In the genomic region with DNA sequence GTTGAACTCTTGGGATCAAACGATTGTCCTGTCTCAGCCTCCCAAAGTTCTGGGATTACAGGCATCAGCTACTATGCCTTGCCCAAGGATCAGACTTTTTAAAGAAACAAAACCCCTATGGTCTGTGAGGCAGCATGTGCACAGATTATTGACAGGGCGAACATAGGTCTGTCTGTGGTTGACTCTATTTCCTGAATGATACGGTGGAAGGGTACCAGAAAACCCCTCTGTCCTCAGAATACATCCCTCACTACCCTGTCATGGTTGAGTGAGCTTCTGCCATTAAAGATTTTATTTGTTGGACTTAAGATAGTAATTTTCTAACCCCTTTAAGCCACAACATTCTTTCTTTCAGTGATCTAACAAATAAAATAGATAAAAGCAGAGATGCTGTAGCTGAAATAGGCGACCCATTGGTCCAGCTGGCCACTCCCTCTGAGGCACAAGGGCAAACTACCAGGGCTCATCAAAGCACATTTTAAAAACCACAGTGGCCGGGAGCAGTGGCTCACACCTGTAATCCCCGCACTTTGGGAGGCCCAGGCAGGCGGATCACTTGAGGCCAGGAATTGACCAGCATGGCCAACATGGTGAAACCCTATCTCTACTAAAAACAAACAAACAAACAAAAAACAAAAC, we compare ENCODE assay signal across 13 cellular contexts.
A peak's percentile ranks its signal among the peaks of the same experiment; 100 is the strongest.
DNase-seq lines count a peak whose midpoint lies in the region; ATAC-seq, FAIRE-seq and TF ChIP-seq lines count a peak whose summit lies in the region.
"Had no signal": no experiment of that assay in that cellular context is flagged by ENCODE, and none has a peak within 500 bp of the region (broad histone marks: within the 10 kb centered on the region; RNA-seq: fewer than 3 reads in every experiment).

No MANE protein-coding gene starts in this region.

- peak; percentile 23 for FAIRE-seq in GM12891 (lab: Jason Lieb, UNC)

- peak overlapping the region; percentile 97 for H3K27ac ChIP-seq in RWPE1
- H3K27ac ChIP-seq: esophagus muscularis mucosa, lower lobe of right lung had no signal

- TF ChIP-seq CTCF in RWPE1 (conservative IDR thresholded peaks at IDR 0.05; ENCODE audit: low read depth), result no peak

- no peak for DNase-seq in GM12891 (ENCODE audit: insufficient read length, low spot score)
- no peak for DNase-seq in RWPE1 (ENCODE audit: low spot score)
- no peak for DNase-seq in NCI-H526 treated with DMSO at 0.1 percent for 48 hours (lab: John Stamatoyannopoulos, UW)
- DNase-seq in HuH-7.5 (ENCODE audit: low spot score), result no peak
- no peak for DNase-seq in NCI-H1436 (lab: John Stamatoyannopoulos, UW)
- DNase-seq in NCI-H1436 treated with DMSO at 0.1 percent for 48 hours (lab: John Stamatoyannopoulos, UW), result no peak
- DNase-seq: activated naive CD4-positive, alpha-beta T cell treated with Interleukin-2 at 50 U/mL for 16 hours; EL; lower lobe of right lung; stimulated activated CD8-positive, alpha-beta memory T cell treated with anti-CD3 and anti-CD28 coated beads, Interleukin-4, amount 100 ng/mL, for 48 hours had no signal

- ATAC-seq in GM19397 (IDR thresholded peaks at IDR 0.05; ENCODE audit: unreplicated experiment) (peak; percentile 70), HG02852 (IDR thresholded peaks at IDR 0.05; ENCODE audit: unreplicated experiment) (peak; percentile 73)

- CTCF ChIA-PET in RWPE1 (lab: Yijun Ruan, JAX), result interaction anchor here (0.6 to 1.0 kb wide), 3 partner anchors 14 to 792 kb away, joined by 3 to 10 read pairs (median 3); no protein-coding TSS in a partner anchor

- POLR2A ChIA-PET in RWPE1 (lab: Yijun Ruan, JAX; ENCODE audit: low non-redundant PET), result no interaction called here

- TF ChIP-seq POLR2A in GM12891 (IDR thresholded peaks at IDR 0.05; ENCODE audit: low read depth, low read length), result no peak

TF ChIP-seq in GM12891, 5 proteins besides CTCF, POLR2A, EP300 and RAD21:
- TF ChIP-seq TAF1 (IDR thresholded peaks at IDR 0.05; ENCODE audit: low read depth, low read length) (no peak), PAX5 (IDR thresholded peaks at IDR 0.05; ENCODE audit: insufficient read depth, low read length, severe bottlenecking) (peak; percentile 47)
